ENCODE assay signal across 19 cellular contexts in genomic region chr13:72435251-72435650, GRCh38.
DNase-seq lines count a peak whose midpoint lies in the region; ATAC-seq, FAIRE-seq and TF ChIP-seq lines count a peak whose summit lies in the region.
"Had no signal": no experiment of that assay in that cellular context is flagged by ENCODE, and none has a peak within 500 bp of the region (broad histone marks: within the 10 kb centered on the region; RNA-seq: fewer than 3 reads in every experiment).

No MANE protein-coding gene starts in this region.

- H3K4me3 ChIP-seq in Karpas-422 (ENCODE audit: low read length): no peak overlapping the region
- H3K4me3 ChIP-seq: BLaER1, GM12878, GM23338 had no signal

- no peaks in the 10 kb centered on the region for H3K4me1 ChIP-seq in Karpas-422 (ENCODE audit: low read length)
- H3K4me1 ChIP-seq: BLaER1, Caco-2 had no signal

- no peak for ATAC-seq in HG03565 (IDR thresholded peaks at IDR 0.05; ENCODE audit: unreplicated experiment)
- ATAC-seq: CD8-positive, alpha-beta T cell; GM12878; GM23338; HCT116 had no signal

- H3K4me2 ChIP-seq in Karpas-422 (ENCODE audit: low read depth, low read length, poor library complexity, severe bottlenecking): no peak overlapping the region
- H3K4me2 ChIP-seq: BLaER1, GM23338 had no signal

- in situ Hi-C loops in G401 (cut with HindIII; ENCODE audit: low sequenced_read_pairs): no loop called here

- H2AFZ ChIP-seq in Karpas-422 (ENCODE audit: low read length): no peak overlapping the region
- H2AFZ ChIP-seq: GM23338 had no signal

- H3K9me3 ChIP-seq in Karpas-422 (ENCODE audit: low read length): no peaks in the 10 kb centered on the region
- H3K9me3 ChIP-seq: BLaER1, Caco-2 had no signal

- H3K9ac ChIP-seq in Karpas-422 (ENCODE audit: low read length): no peak overlapping the region
- H3K9ac ChIP-seq: BLaER1 had no signal

- no peaks in the 10 kb centered on the region for H4K20me1 ChIP-seq in Karpas-422 (ENCODE audit: insufficient read depth, low read depth, low read length)
- H4K20me1 ChIP-seq: BLaER1 had no signal

- DNase-seq in D721Med (ENCODE audit: insufficient read length, low spot score): no peak
- peak; percentile 74 for DNase-seq in G401 (ENCODE audit: low spot score)
- DNase-seq in NCI-H1092 treated with DMSO at 0.1 percent for 48 hours (lab: John Stamatoyannopoulos, UW): peak; percentile 41
- DNase-seq in Karpas-422: no peak
- no peak for DNase-seq in HUDEP-2 (lab: John Stamatoyannopoulos, UW; ENCODE audit: unreplicated experiment in 76 of 76)
- DNase-seq: Caco-2; CD4-positive, CD25-positive, alpha-beta regulatory T cell; CD8-positive, alpha-beta T cell; DMS153; DND-41; GDM1; H9 had no signal

- TF ChIP-seq CTCF in D721Med (IDR thresholded peaks at IDR 0.05; ENCODE audit: insufficient read depth, missing control alignments): no peak

- H3K79me2 ChIP-seq in Karpas-422 (ENCODE audit: low read length): no peaks in the 10 kb centered on the region

- H3K36me3 ChIP-seq in Karpas-422 (ENCODE audit: insufficient read depth, low read length): no peaks in the 10 kb centered on the region
- H3K36me3 ChIP-seq: BLaER1 had no signal

- peak; percentile 44 for FAIRE-seq in D721Med (lab: Jason Lieb, UNC)
- FAIRE-seq: A204.1, GM12878 had no signal

- no peaks in the 10 kb centered on the region for H3K9me2 ChIP-seq in Karpas-422 (replicated peaks; ENCODE audit: insufficient read depth, low read length)

- H3K27me3 ChIP-seq in Karpas-422 (ENCODE audit: low read length): no peaks in the 10 kb centered on the region
- H3K27me3 ChIP-seq: BLaER1 had no signal

- no peak overlapping the region for H3K27ac ChIP-seq in Karpas-422 (ENCODE audit: low read length)
- H3K27ac ChIP-seq: BLaER1, C4-2B had no signal

Comparison
In these comparisons a context has a peak if more than half of its experiments do, and no peak if none do; other contexts are left out.
1. DNase-seq: peak in G401 (single experiment) and NCI-H1092 treated with DMSO at 0.1 percent for 48 hours (single experiment); none in D721Med (single experiment), Karpas-422 (single experiment) and HUDEP-2 (0 of 76).